In genomic region chr15:98684441-98684840, GRCh38 we compare ENCODE assay signal across 9 cellular contexts. TPM values are rescaled to one million over a fixed set of nuclear protein-coding genes. Genes with fewer than 3 reads are reported as not detected.
DNase-seq lines count a peak whose midpoint lies in the region; ATAC-seq and TF ChIP-seq lines count a peak whose summit lies in the region.
"Had no signal": no experiment of that assay in that cellular context is flagged by ENCODE, and none has a peak within 500 bp of the region (broad histone marks: within the 10 kb centered on the region; RNA-seq: fewer than 3 reads in every experiment).

No MANE protein-coding gene starts in this region.

- DNase-seq in H4 (ENCODE audit: low spot score) (peak; percentile 56), PC-3 (peak; percentile 63), fibroblast of villous mesenchyme (ENCODE audit: low read depth) (peak; percentile 95), smooth muscle cell (lab: John Stamatoyannopoulos, UW; ENCODE audit: unreplicated experiment) (no peak), Peyer's patch (no peak), foreskin melanocyte (no peak), retina (no peak)
- DNase-seq: DMS79 had no signal

- WGBS in smooth muscle cell (ENCODE audit: low lambda C conversion rate) = 21% methylated on average over 5 of the region's 5 CpGs

- H3K4me3 ChIP-seq in PC-3 (ENCODE audit: low read length) = no peak overlapping the region
- H3K4me3 ChIP-seq in fibroblast of villous mesenchyme (ENCODE audit: low read depth, low read length) = no peak overlapping the region
- H3K4me3 ChIP-seq in smooth muscle cell = no peak overlapping the region
- no peak overlapping the region for H3K4me3 ChIP-seq in Peyer's patch

- H3K9me3 ChIP-seq in PC-3 (ENCODE audit: low read length) = no peaks in the 10 kb centered on the region
- H3K9me3 ChIP-seq in smooth muscle cell (replicated peaks; ENCODE audit: low read depth) = no peaks in the 10 kb centered on the region
- no peaks in the 10 kb centered on the region for H3K9me3 ChIP-seq in Peyer's patch

- H3K4me1 ChIP-seq in PC-3 (ENCODE audit: insufficient read depth, low read length) (peaks cover 11% of the 10 kb centered on the region), smooth muscle cell (ENCODE audit: low read depth) (peaks cover 28% of the 10 kb centered on the region), Peyer's patch (peaks cover 0 to 20% (median 0%) of the 10 kb centered on the region in 4 donors)

- H2AFZ ChIP-seq in PC-3 (ENCODE audit: low read length) (no peak overlapping the region), smooth muscle cell (ENCODE audit: low read depth) (no peak overlapping the region)

- H3K79me2 ChIP-seq in PC-3 (ENCODE audit: low read length) (peaks cover 31% of the 10 kb centered on the region; the same call in 1 of the 2 replicates), smooth muscle cell (ENCODE audit: low read depth) (peaks cover 92% of the 10 kb centered on the region)

- H3K4me2 ChIP-seq in PC-3 (ENCODE audit: low read length) = peak overlapping the region; percentile 29; the same call in 1 of the 2 replicates
- H3K4me2 ChIP-seq in smooth muscle cell = peak overlapping the region; percentile 38

- CTCF ChIA-PET in PC-3 (lab: Charles Lee) = interaction anchor here (0.6 kb wide), 1 partner anchor 11 kb away, joined by 3 read pairs; no protein-coding TSS in a partner anchor

- TF ChIP-seq CTCF in PC-3 (conservative IDR thresholded peaks at IDR 0.05; ENCODE audit: low read depth, low read length) (no peak), fibroblast of villous mesenchyme (IDR thresholded peaks at IDR 0.05; ENCODE audit: insufficient read depth, low read depth, low read length) (no peak), smooth muscle cell (IDR thresholded peaks at IDR 0.05; ENCODE audit: borderline replicate concordance, insufficient read depth, poor library complexity, severe bottlenecking) (no peak), Peyer's patch (IDR thresholded peaks at IDR 0.05) (no peak)

- no peaks in the 10 kb centered on the region for H3F3A ChIP-seq in PC-3 (ENCODE audit: low read length, unreplicated experiment)
- H3F3A ChIP-seq in smooth muscle cell (ENCODE audit: low read depth) = peaks cover 15% of the 10 kb centered on the region

- POLR2A ChIA-PET in PC-3 (lab: Charles Lee; ENCODE audit: unreplicated experiment) = interaction anchor here (0.6 kb wide), 1 partner anchor 17 kb away, joined by 16 read pairs; no protein-coding TSS in a partner anchor

- H3K9me2 ChIP-seq in PC-3 (replicated peaks; ENCODE audit: low read length) = no peaks in the 10 kb centered on the region

- no peak for TF ChIP-seq POLR2A in Peyer's patch (IDR thresholded peaks at IDR 0.05)

- BruUV-seq in PC-3 (replicated peaks; lab: Mats Ljungman, UMichigan) = no TSS peak

- ATAC-seq in PC-3 = peak; percentile 75
- ATAC-seq in GM21723 (IDR thresholded peaks at IDR 0.05; ENCODE audit: unreplicated experiment) = no peak

- no peaks in the 10 kb centered on the region for H3K27me3 ChIP-seq in PC-3 (ENCODE audit: low read length)
- H3K27me3 ChIP-seq in smooth muscle cell (ENCODE audit: low read depth) = no peaks in the 10 kb centered on the region
- no peaks in the 10 kb centered on the region for H3K27me3 ChIP-seq in Peyer's patch

- H3K27ac ChIP-seq in PC-3 (ENCODE audit: low read length) (no peak overlapping the region), smooth muscle cell (ENCODE audit: low read depth) (peak overlapping the region; percentile 76), Peyer's patch (no peak overlapping the region)

- H4K20me1 ChIP-seq in PC-3 (ENCODE audit: low read length) (no peaks in the 10 kb centered on the region), smooth muscle cell (ENCODE audit: low read depth) (peaks cover 93% of the 10 kb centered on the region)

- H3K9ac ChIP-seq in PC-3 (ENCODE audit: low read length) (no peak overlapping the region), smooth muscle cell (ENCODE audit: low read depth) (peak overlapping the region; percentile 40)

- H3K36me3 ChIP-seq in PC-3 (ENCODE audit: low read depth, low read length) = no peaks in the 10 kb centered on the region
- H3K36me3 ChIP-seq in smooth muscle cell (ENCODE audit: low read depth) = no peaks in the 10 kb centered on the region
- no peaks in the 10 kb centered on the region for H3K36me3 ChIP-seq in Peyer's patch

- intact Hi-C loops in PC-3 (cut with micrococcal nuclease) = loop anchor here (2.0 kb wide), 1 partner anchor 42 kb away; no protein-coding TSS in a partner anchor

RNA-seq across cellular contexts. Expression of gene IGF1R, which starts 36.1 kb away (rescaled TPM):
- total RNA-seq in H4 (2014; rRNA removed; shearing (Covaris generic)) = 15.5 TPM in 2 replicates
- 3.8 and 15.8 TPM in 2 replicates for total RNA-seq in PC-3 (2014; rRNA removed)
- 19.4 and 42.2 TPM in 2 replicates for total RNA-seq in fibroblast of villous mesenchyme
- total RNA-seq in smooth muscle cell = 54.0 and 70.2 TPM in 2 replicates
- polyA plus RNA-seq in smooth muscle cell = 14.0 and 25.9 TPM in 2 replicates
- 100 to 1,000 TPM in 2 of 4 donors, 10 to 100 TPM in 2; 29.6 to 176 (median 88.1) TPM for total RNA-seq in Peyer's patch

Comparison
In these comparisons a context has a peak if more than half of its experiments do, and no peak if none do; other contexts are left out.
1. DNase-seq: peak in H4 (single experiment), PC-3 (single experiment) and fibroblast of villous mesenchyme (single experiment); none in smooth muscle cell (single experiment), Peyer's patch (0 of 3), foreskin melanocyte (single experiment) and retina (single experiment).